Comparison of ENCODE assay signal across 26 cellular contexts in the genomic region with DNA sequence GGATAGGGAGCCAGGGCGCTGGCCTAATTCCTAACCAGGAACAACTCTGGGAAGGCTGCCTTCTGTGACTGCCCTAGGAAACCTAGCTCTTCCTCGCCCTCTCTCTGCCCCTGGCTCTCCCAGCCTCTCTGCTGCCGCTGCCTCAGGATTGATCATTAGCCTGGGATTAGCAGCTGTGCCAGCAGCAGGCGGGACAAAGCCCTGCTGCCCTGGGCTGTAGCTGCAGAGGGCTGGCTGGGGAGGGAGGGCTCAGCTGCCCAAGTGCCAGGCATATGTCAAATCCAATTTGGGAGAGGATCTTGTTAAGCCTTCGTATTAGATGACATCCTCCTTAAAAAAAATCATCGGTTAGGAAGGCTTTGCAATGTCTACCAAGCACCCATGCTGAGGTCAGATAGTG.
A peak's percentile ranks its signal among the peaks of the same experiment; 100 is the strongest.
DNase-seq lines count a peak whose midpoint lies in the region; ATAC-seq and TF ChIP-seq lines count a peak whose summit lies in the region.
"Had no signal": no experiment of that assay in that cellular context is flagged by ENCODE, and none has a peak within 500 bp of the region (broad histone marks: within the 10 kb centered on the region; RNA-seq: fewer than 3 reads in every experiment).

No MANE protein-coding gene starts in this region.

- H3K4me1 Mint-ChIP-seq in chondrocyte (ENCODE audit: low read depth): no peaks in the 10 kb centered on the region
- H3K4me1 Mint-ChIP-seq: activated B cell treated with CpG ODN at 0.5 μM for 24 hours; activated CD8-positive, alpha-beta memory T cell treated with anti-CD3 and anti-CD28 coated beads, Interleukin-2, amount 10 ng/mL, durations not matched to agents 7 days and 5 days; CD4-positive, CD25-positive, alpha-beta regulatory T cell; IgD-negative memory B cell; memory B cell had no signal

- intact Hi-C loops in psoas muscle (cut with DNase I): no loop called here

- no peaks in the 10 kb centered on the region for H3K36me3 ChIP-seq in psoas muscle (ENCODE audit: insufficient read depth in 1 of 2, low read depth in 1 of 2)
- H3K36me3 ChIP-seq: adrenal gland, neutrophil, uterus had no signal

- ATAC-seq in GM18519 (IDR thresholded peaks at IDR 0.05; ENCODE audit: low FRiP score, unreplicated experiment) (no peak), psoas muscle (no peak)
- ATAC-seq: activated CD8-positive, alpha-beta memory T cell treated with anti-CD3 and anti-CD28 coated beads, Interleukin-2, amount 10 ng/mL, durations not matched to agents 7 days and 5 days had no signal

- no peak overlapping the region for H3K27ac Mint-ChIP-seq in chondrocyte (ENCODE audit: unreplicated experiment)
- H3K27ac Mint-ChIP-seq: activated B cell treated with CpG ODN at 0.5 μM for 24 hours; activated CD8-positive, alpha-beta memory T cell treated with anti-CD3 and anti-CD28 coated beads, Interleukin-2, amount 10 ng/mL, durations not matched to agents 7 days and 5 days; CD4-positive, CD25-positive, alpha-beta regulatory T cell; IgD-negative memory B cell; memory B cell; progenitor cell of endocrine pancreas; stimulated activated naive CD8-positive, alpha-beta T cell treated with anti-CD3 and anti-CD28 coated beads, Interleukin-15, Interleukin-2, amounts not matched to agents 100 ng/mL and 50 ng/mL, for 24 hours had no signal

- H3K27ac ChIP-seq in psoas muscle: no peak overlapping the region
- H3K27ac ChIP-seq: adrenal gland, neutrophil, uterus had no signal

- TF ChIP-seq CTCF in chondrocyte (IDR thresholded peaks at IDR 0.05) (no peak), psoas muscle (IDR thresholded peaks at IDR 0.05) (no peak)

- no peaks in the 10 kb centered on the region for H3K36me3 Mint-ChIP-seq in chondrocyte (ENCODE audit: low read depth)
- H3K36me3 Mint-ChIP-seq: activated CD8-positive, alpha-beta memory T cell treated with anti-CD3 and anti-CD28 coated beads, Interleukin-2, amount 10 ng/mL, durations not matched to agents 7 days and 5 days; brain; CD4-positive, CD25-positive, alpha-beta regulatory T cell; IgD-negative memory B cell; memory B cell had no signal

- no peaks in the 10 kb centered on the region for H3K9me3 Mint-ChIP-seq in chondrocyte (ENCODE audit: low read depth)
- H3K9me3 Mint-ChIP-seq: activated B cell treated with CpG ODN at 0.5 μM for 24 hours; IgD-negative memory B cell; memory B cell; stimulated activated naive CD8-positive, alpha-beta T cell treated with anti-CD3 and anti-CD28 coated beads, Interleukin-15, Interleukin-2, amounts not matched to agents 100 ng/mL and 50 ng/mL, for 24 hours had no signal

- H3K27me3 ChIP-seq in psoas muscle (ENCODE audit: insufficient read depth in 3 of 3, low read length in 2 of 3): peaks cover 0 to 6% (median 3%) of the 10 kb centered on the region in 3 donors
- H3K27me3 ChIP-seq: adrenal gland, uterus had no signal

- no peak overlapping the region for H3K4me3 ChIP-seq in psoas muscle
- H3K4me3 ChIP-seq: adrenal gland, uterus had no signal

- peaks cover 11% of the 10 kb centered on the region for H3K27me3 Mint-ChIP-seq in chondrocyte (ENCODE audit: low read depth)

- DNase-seq in D341Med (ENCODE audit: low spot score) (peak; percentile 92), NCI-H2171 (lab: John Stamatoyannopoulos, UW) (peak; percentile 50), ecto neural progenitor cell (ENCODE audit: low spot score) (peak; percentile 65), medulla oblongata (ENCODE audit: extremely low spot score) (peak; percentile 5), chondrocyte (ENCODE audit: low spot score) (no peak), NOMO-1 treated with dmso at 0.1 percent for 144 hours (lab: John Stamatoyannopoulos, UW; ENCODE audit: unreplicated experiment) (no peak), psoas muscle (no peak)
- DNase-seq: activated B cell treated with CpG ODN at 0.5 μM for 24 hours; activated CD4-positive, alpha-beta T cell treated with anti-CD3 and anti-CD28 coated beads, Interleukin-2, amount 50 U/mL, for 1 hour; activated CD8-positive, alpha-beta memory T cell treated with anti-CD3 and anti-CD28 coated beads, Interleukin-2, amount 10 ng/mL, durations not matched to agents 7 days and 5 days; activated naive CD4-positive, alpha-beta T cell treated with Interleukin-2 at 50 U/mL for 16 hours; CD4-positive, CD25-positive, alpha-beta regulatory T cell; NCI-H1048; NCI-H187 treated with DMSO at 0.1 percent for 48 hours; NK-92 treated with Interleukin-12 subunit alpha and Interleukin-12 subunit beta, amount 100 ng/mL, for 24 hours; SHP77; T-helper 9 cell; uterus had no signal

- no peaks in the 10 kb centered on the region for H3K4me1 ChIP-seq in psoas muscle
- H3K4me1 ChIP-seq: adrenal gland, uterus had no signal

- no peak overlapping the region for H3K4me3 Mint-ChIP-seq in chondrocyte (ENCODE audit: unreplicated experiment)
- H3K4me3 Mint-ChIP-seq: activated B cell treated with CpG ODN at 0.5 μM for 24 hours; activated CD8-positive, alpha-beta memory T cell treated with anti-CD3 and anti-CD28 coated beads, Interleukin-2, amount 10 ng/mL, durations not matched to agents 7 days and 5 days; brain; CD4-positive, CD25-positive, alpha-beta regulatory T cell; IgD-negative memory B cell; memory B cell; stimulated activated naive CD8-positive, alpha-beta T cell treated with anti-CD3 and anti-CD28 coated beads, Interleukin-15, Interleukin-2, amounts not matched to agents 100 ng/mL and 50 ng/mL, for 24 hours had no signal

- WGBS in psoas muscle, 3 donors: 20 to 26% (median 21%) methylated on average over 6 of the region's 6 CpGs

- no peaks in the 10 kb centered on the region for H3K9me3 ChIP-seq in psoas muscle
- H3K9me3 ChIP-seq: adrenal gland, neutrophil, uterus had no signal

Comparison
In these comparisons a context has a peak if more than half of its experiments do, and no peak if none do; other contexts are left out.
1. DNase-seq: peak in D341Med (single experiment), NCI-H2171 (single experiment), ecto neural progenitor cell (single experiment) and medulla oblongata (single experiment); none in chondrocyte (single experiment), NOMO-1 treated with dmso at 0.1 percent for 144 hours (single experiment) and psoas muscle (0 of 2).